Comparison of ENCODE assay signal across 13 cellular contexts in the genomic region with DNA sequence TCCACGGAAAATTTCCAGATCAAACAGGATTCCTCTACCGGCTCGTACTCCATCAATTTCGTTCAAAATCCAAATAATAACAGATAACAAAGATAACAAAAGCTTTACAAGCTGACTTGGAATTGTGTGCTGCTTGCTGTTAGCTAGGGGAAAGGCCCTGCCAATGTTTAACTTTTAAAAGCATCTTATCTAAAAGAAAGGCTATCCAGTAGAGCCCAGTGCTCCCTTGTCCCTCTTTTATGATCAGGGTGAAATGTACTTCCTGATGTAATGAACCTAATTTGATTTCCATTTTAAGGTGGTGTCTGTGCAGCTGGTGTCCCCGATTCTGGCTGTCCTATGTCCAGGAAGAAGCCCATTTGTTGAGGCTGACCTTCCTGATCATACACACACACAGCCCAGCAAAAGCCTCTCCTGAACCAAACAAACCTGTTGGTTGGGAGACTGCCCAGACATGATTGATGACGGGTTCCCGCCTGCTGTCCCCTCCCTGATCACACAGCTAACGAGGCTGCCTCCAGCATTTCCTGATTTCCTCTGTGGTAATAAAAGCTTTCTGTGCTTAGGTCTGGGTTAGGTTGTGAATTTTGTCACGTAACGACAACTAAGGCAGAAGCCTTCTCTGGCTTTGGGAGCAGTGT. TPM values are rescaled to one million over a fixed set of nuclear protein-coding genes. Genes with fewer than 3 reads are reported as not detected.
A peak's percentile ranks its signal among the peaks of the same experiment; 100 is the strongest.
DNase-seq lines count a peak whose midpoint lies in the region; ATAC-seq and TF ChIP-seq lines count a peak whose summit lies in the region.
"Had no signal": no experiment of that assay in that cellular context is flagged by ENCODE, and none has a peak within 500 bp of the region (broad histone marks: within the 10 kb centered on the region; RNA-seq: fewer than 3 reads in every experiment).

No MANE protein-coding gene starts in this region.

- no peaks in the 10 kb centered on the region for H3K9me3 ChIP-seq in muscle layer of duodenum (ENCODE audit: control insufficient read depth in 1 of 2, low read length in 2 of 2)
- H3K9me3 ChIP-seq: BLaER1 had no signal

- H3K4me3 Mint-ChIP-seq in endothelial cell (ENCODE audit: unreplicated experiment) (no peak overlapping the region), immature natural killer cell (no peak overlapping the region)
- H3K4me3 Mint-ChIP-seq: activated CD8-positive, alpha-beta T cell treated with anti-CD3 and anti-CD28 coated beads for 36 hours; T-helper 17 cell had no signal

- ATAC-seq in HG02642 (IDR thresholded peaks at IDR 0.05; ENCODE audit: poor library complexity, unreplicated experiment), result no peak
- ATAC-seq: activated CD8-positive, alpha-beta T cell treated with anti-CD3 and anti-CD28 coated beads for 36 hours; T-helper 17 cell had no signal

- H3K4me1 Mint-ChIP-seq in endothelial cell (ENCODE audit: unreplicated experiment) (peaks cover 44% of the 10 kb centered on the region), immature natural killer cell (peaks cover 3 to 6% of the 10 kb centered on the region in 2 donors)

- H3K4me1 ChIP-seq in muscle layer of duodenum (ENCODE audit: control insufficient read depth in 1 of 2, insufficient read depth in 2 of 2, low read length in 2 of 2), result no peaks in the 10 kb centered on the region
- H3K4me1 ChIP-seq: BLaER1 had no signal

- peak overlapping the region; percentile 55 for H3K27ac Mint-ChIP-seq in endothelial cell (ENCODE audit: unreplicated experiment)
- peak overlapping the region in 1 of 6 donors; percentile 64 for H3K27ac Mint-ChIP-seq in immature natural killer cell
- H3K27ac Mint-ChIP-seq: activated CD8-positive, alpha-beta T cell treated with anti-CD3 and anti-CD28 coated beads for 36 hours; T-helper 17 cell had no signal

- H3K27ac ChIP-seq in muscle layer of duodenum (ENCODE audit: low read length), result peak overlapping the region; percentile 10
- H3K27ac ChIP-seq: BLaER1 had no signal

- peaks cover 5% of the 10 kb centered on the region for H3K27me3 Mint-ChIP-seq in endothelial cell (ENCODE audit: unreplicated experiment)
- no peaks in the 10 kb centered on the region for H3K27me3 Mint-ChIP-seq in immature natural killer cell (ENCODE audit: low read depth in 3 of 3)
- H3K27me3 Mint-ChIP-seq: activated CD8-positive, alpha-beta T cell treated with anti-CD3 and anti-CD28 coated beads for 36 hours; T-helper 17 cell had no signal

- H3K36me3 Mint-ChIP-seq in endothelial cell (ENCODE audit: low read depth, unreplicated experiment) (peaks cover 17% of the 10 kb centered on the region), immature natural killer cell (peaks cover 7 to 20% (median 7%) of the 10 kb centered on the region in 3 donors)

- H3K27me3 ChIP-seq in muscle layer of duodenum (ENCODE audit: low read depth, low read length), result no peaks in the 10 kb centered on the region
- H3K27me3 ChIP-seq: BLaER1 had no signal

- no peak overlapping the region for H3K4me3 ChIP-seq in muscle layer of duodenum (ENCODE audit: low read depth in 1 of 2, low read length in 2 of 2)
- H3K4me3 ChIP-seq: BLaER1 had no signal

- DNase-seq in ELF-1 (ENCODE audit: low read depth, low spot score) (peak; percentile 87), NCI-H2029 treated with DMSO at 0.1 percent for 48 hours (lab: John Stamatoyannopoulos, UW) (peak; percentile 10), endothelial cell (ENCODE audit: low spot score) (no peak), DMS79 (lab: John Stamatoyannopoulos, UW) (no peak), immature natural killer cell (no peak)
- no peak for DNase-seq in stimulated activated CD4-positive, alpha-beta T cell treated with anti-CD3 and anti-CD28 coated beads, Interleukin-1b, Interleukin-23, amount 100 ng/mL, for 48 hours
- DNase-seq: activated CD8-positive, alpha-beta T cell treated with anti-CD3 and anti-CD28 coated beads for 36 hours; activated naive CD4-positive, alpha-beta T cell treated with Interleukin-2 at 50 U/mL for 16 hours; NCI-H2107; T-helper 17 cell had no signal

- H3K9me3 Mint-ChIP-seq in endothelial cell (ENCODE audit: unreplicated experiment) (no peaks in the 10 kb centered on the region), immature natural killer cell (no peaks in the 10 kb centered on the region)
- H3K9me3 Mint-ChIP-seq: activated CD8-positive, alpha-beta T cell treated with anti-CD3 and anti-CD28 coated beads for 36 hours had no signal

- TF ChIP-seq CTCF in endothelial cell (IDR thresholded peaks at IDR 0.05; ENCODE audit: unreplicated experiment), result no peak

- H3K36me3 ChIP-seq in muscle layer of duodenum (ENCODE audit: control insufficient read depth in 1 of 2, insufficient read depth in 2 of 2, low read length in 2 of 2), result peaks cover 20 to 39% of the 10 kb centered on the region in 2 donors

RNA-seq across cellular contexts. Expression of a gene that starts 54.2 kb away (rescaled TPM):
- total RNA-seq in endothelial cell (ENCODE audit: unreplicated experiment), result 49.2 TPM
- 10 to 100 TPM; 12.1 to 46.7 (median 20.6) TPM for polyA plus RNA-seq in immature natural killer cell

RNA-seq across cellular contexts. Expression of a gene that starts 56.2 kb away (rescaled TPM):
- total RNA-seq in endothelial cell (ENCODE audit: unreplicated experiment), result 49.8 TPM
- polyA plus RNA-seq in immature natural killer cell, result 100 to 1,000 TPM in 2 of 3 donors, 10 to 100 TPM in 1; 90.2 to 129 (median 104) TPM

Comparison
In these comparisons a context has a peak if more than half of its experiments do, and no peak if none do; other contexts are left out.
1. DNase-seq: peak in ELF-1 (single experiment) and NCI-H2029 treated with DMSO at 0.1 percent for 48 hours (single experiment); none in endothelial cell (single experiment), DMS79 (single experiment), immature natural killer cell (0 of 3) and stimulated activated CD4-positive, alpha-beta T cell treated with anti-CD3 and anti-CD28 coated beads, Interleukin-1b, Interleukin-23, amount 100 ng/mL, for 48 hours (single experiment).